Comparison of ENCODE assay signal across 17 cellular contexts in the genomic region with DNA sequence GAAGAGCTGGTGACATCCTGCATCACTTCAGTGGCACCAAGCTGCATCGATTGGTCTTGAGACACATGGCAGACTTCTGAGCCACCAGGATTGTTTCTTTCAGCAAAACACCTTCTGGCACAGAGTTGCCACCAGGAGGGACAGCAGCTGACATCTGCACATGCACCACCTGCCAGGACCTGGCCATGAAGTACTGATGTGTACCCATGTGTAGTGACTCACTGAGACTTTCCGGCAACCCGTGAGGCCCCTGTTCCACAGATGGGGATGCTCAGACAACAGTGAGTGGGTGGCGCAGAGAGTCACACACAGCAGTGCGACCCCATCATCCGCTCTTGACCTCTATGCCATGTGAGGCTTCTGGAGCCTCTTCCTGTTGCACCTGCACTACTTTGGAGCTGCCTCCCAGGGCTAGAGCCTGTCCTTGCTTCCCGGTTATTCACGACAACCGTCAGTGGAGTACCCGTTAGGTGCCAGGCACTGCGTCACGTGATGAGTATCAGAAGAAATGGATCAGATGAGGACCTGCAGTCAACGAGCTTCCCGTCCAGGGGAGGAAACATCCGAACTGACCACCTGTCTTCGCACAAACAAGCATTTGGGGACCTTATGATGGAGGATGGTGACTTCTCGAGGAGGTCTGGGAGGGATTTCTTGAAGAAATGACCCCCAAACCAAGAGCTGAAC.
"Had no signal": no experiment of that assay in that cellular context is flagged by ENCODE, and none has a peak within 500 bp of the region (broad histone marks: within the 10 kb centered on the region; RNA-seq: fewer than 3 reads in every experiment).

No MANE protein-coding gene starts in this region.

- H3K4me3 Mint-ChIP-seq: activated CD4-positive, alpha-beta T cell treated with anti-CD3 and anti-CD28 coated beads for 36 hours; activated naive CD8-positive, alpha-beta T cell treated with anti-CD3 and anti-CD28 coated beads, Interleukin-2, amount 10 ng/mL, durations not matched to agents 7 days and 5 days; activated T-helper 1 cell treated with anti-CD3 and anti-CD28 coated beads, Interleukin-12 subunit alpha, Interleukin-12 subunit beta, Interleukin-2, Interleukin-4 antibody, amounts not matched to agents 30 ng/mL and 10 ng/mL and 1 ng/mL, durations not matched to agents 14 hours and 24 hours and 36 hours; nephron progenitor cell; T-helper 2 cell treated with Interferon-gamma antibody and Interleukin-4, amounts not matched to agents 5 μg/mL and 100 μg/mL, for 36 hours; type B pancreatic cell had no signal

- DNase-seq: activated CD4-positive, alpha-beta T cell treated with anti-CD3 and anti-CD28 coated beads for 36 hours; activated CD4-positive, alpha-beta T cell treated with anti-CD3 and anti-CD28 coated beads, Interleukin-2, amount 50 U/mL, for 48 hours; activated naive CD4-positive, alpha-beta T cell; activated naive CD8-positive, alpha-beta T cell treated with anti-CD3 and anti-CD28 coated beads, Interleukin-2, amount 10 ng/mL, durations not matched to agents 7 days and 5 days; body of pancreas; foreskin fibroblast; left colon; nephron progenitor cell; ovary; psoas muscle; right cardiac atrium; stimulated activated CD4-positive, alpha-beta T cell treated with anti-CD3 and anti-CD28 coated beads, Interleukin-15, amount 100 ng/mL, for 24 hours; stimulated activated CD4-positive, alpha-beta T cell treated with anti-CD3 and anti-CD28 coated beads, Interleukin-2, amount 100 ng/mL, for 48 hours; testis had no signal

- ATAC-seq: activated CD4-positive, alpha-beta T cell treated with anti-CD3 and anti-CD28 coated beads for 36 hours; body of pancreas; left colon; psoas muscle; right cardiac atrium had no signal

- H3K4me1 Mint-ChIP-seq: activated CD4-positive, alpha-beta T cell treated with anti-CD3 and anti-CD28 coated beads for 36 hours; activated naive CD8-positive, alpha-beta T cell treated with anti-CD3 and anti-CD28 coated beads, Interleukin-2, amount 10 ng/mL, durations not matched to agents 7 days and 5 days had no signal

- H3K27ac Mint-ChIP-seq: activated CD4-positive, alpha-beta T cell treated with anti-CD3 and anti-CD28 coated beads for 36 hours; activated naive CD8-positive, alpha-beta T cell treated with anti-CD3 and anti-CD28 coated beads, Interleukin-2, amount 10 ng/mL, durations not matched to agents 7 days and 5 days; activated T-helper 1 cell treated with anti-CD3 and anti-CD28 coated beads, Interleukin-12 subunit alpha, Interleukin-12 subunit beta, Interleukin-2, Interleukin-4 antibody, amounts not matched to agents 30 ng/mL and 10 ng/mL and 1 ng/mL, durations not matched to agents 14 hours and 24 hours and 36 hours; T-helper 2 cell treated with Interferon-gamma antibody and Interleukin-4, amounts not matched to agents 5 μg/mL and 100 μg/mL, for 36 hours; type B pancreatic cell had no signal

- H3K36me3 Mint-ChIP-seq: activated naive CD8-positive, alpha-beta T cell treated with anti-CD3 and anti-CD28 coated beads, Interleukin-2, amount 10 ng/mL, durations not matched to agents 7 days and 5 days; type B pancreatic cell had no signal

- H3K9me3 Mint-ChIP-seq: type B pancreatic cell had no signal
